In the genomic region with DNA sequence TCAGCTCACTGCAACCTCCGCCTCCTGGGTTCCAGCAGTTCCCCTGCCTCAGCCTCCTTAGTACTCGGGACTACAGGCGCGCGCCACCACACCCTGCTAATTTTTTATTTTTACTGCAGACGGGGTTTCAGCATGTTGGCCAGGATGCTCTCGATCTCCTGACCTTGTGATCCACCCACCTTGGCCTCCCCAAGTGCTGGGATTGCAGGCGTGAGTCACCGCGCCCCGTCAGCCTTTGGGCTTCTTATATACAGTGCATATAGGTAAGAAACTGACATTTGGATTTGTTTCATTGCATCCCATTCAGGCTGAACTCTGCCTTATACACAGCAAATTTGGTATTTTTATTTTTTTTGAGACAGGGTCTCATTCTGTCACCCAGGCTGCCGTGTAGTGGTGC, we compare ENCODE assay signal across 34 cellular contexts.
"Had no signal": no experiment of that assay in that cellular context is flagged by ENCODE, and none has a peak within 500 bp of the region (broad histone marks: within the 10 kb centered on the region; RNA-seq: fewer than 3 reads in every experiment).

No MANE protein-coding gene starts in this region.

- H3K9ac ChIP-seq: KMS-11 had no signal

- DNase-seq: Karpas-422, Kasumi-1, MG63, MM.1S, MV-4-11, NCI-H1048, NCI-H1092, NCI-H1092 treated with DMSO at 0.1 percent for 48 hours, NCI-H1105, NCI-H1105 treated with DMSO at 0.1 percent for 48 hours, NCI-H1417, NCI-H1417 treated with DMSO at 0.1 percent for 48 hours, NCI-H1436, NCI-H1436 treated with DMSO at 0.1 percent for 48 hours, NCI-H146, NCI-H1694, NCI-H1694 treated with DMSO at 0.1 percent for 48 hours, NCI-H187, NCI-H187 treated with DMSO at 0.1 percent for 48 hours, NCI-H1930, NCI-H2029, NCI-H2029 treated with DMSO at 0.1 percent for 48 hours, NCI-H2081, NCI-H2081 treated with DMSO at 0.1 percent for 48 hours, NCI-H2107, NCI-H2171, NCI-H2171 treated with DMSO at 0.1 percent for 48 hours, NCI-H2227 treated with DMSO at 0.1 percent for 48 hours, NCI-H226, NCI-H345, NCI-H446, NCI-H446 treated with DMSO at 0.1 percent for 48 hours, NCI-H510A had no signal

- H3K27ac ChIP-seq: KMS-11 had no signal

- H3K9me3 ChIP-seq: MG63 had no signal

- H3K4me3 ChIP-seq: MG63 had no signal
